Comparison of ENCODE assay signal across 3 cellular contexts in the genomic region with DNA sequence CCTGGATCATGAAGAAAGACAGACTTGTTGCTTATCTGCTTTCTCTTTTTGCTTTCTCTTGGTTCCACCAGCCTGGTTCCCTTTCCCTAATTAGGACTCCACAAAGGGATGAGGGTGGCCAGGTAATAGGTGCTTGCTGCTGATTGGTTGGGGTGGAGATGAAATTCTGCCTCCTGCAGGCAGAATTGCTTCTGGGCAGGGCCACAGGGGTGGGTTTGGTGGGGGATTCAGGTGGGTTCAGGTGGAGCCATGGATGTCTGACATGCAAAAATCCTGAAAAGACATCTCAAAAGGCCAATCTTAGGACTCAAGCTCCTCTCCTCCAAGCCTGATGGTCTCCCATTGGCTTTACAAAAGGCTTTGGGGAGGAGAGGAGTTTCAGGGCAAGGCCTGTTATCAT.
TF ChIP-seq lines count a peak whose summit lies in the region.

No MANE protein-coding gene starts in this region.

TF ChIP-seq in GM23338, 12 proteins besides CTCF, POLR2A, EP300 and RAD21 (continues in another document):
- TF ChIP-seq NANOG (IDR thresholded peaks at IDR 0.05; ENCODE audit: borderline replicate concordance), result no peak
- TF ChIP-seq, protein P1, sequence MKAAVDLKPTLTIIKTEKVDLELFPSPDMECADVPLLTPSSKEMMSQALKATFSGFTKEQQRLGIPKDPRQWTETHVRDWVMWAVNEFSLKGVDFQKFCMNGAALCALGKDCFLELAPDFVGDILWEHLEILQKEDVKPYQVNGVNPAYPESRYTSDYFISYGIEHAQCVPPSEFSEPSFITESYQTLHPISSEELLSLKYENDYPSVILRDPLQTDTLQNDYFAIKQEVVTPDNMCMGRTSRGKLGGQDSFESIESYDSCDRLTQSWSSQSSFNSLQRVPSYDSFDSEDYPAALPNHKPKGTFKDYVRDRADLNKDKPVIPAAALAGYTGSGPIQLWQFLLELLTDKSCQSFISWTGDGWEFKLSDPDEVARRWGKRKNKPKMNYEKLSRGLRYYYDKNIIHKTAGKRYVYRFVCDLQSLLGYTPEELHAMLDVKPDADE (IDR thresholded peaks at IDR 0.05), result no peak
- TF ChIP-seq ZNF114 (CRISPR knock-in tag; IDR thresholded peaks at IDR 0.05), result no peak
- no peak for TF ChIP-seq ZNF331 (CRISPR knock-in tag; IDR thresholded peaks at IDR 0.05; ENCODE audit: low read depth)

TF ChIP-seq in H1, 55 proteins besides CTCF, POLR2A, EP300 and RAD21:
- TF ChIP-seq POLR2AphosphoS5 (IDR thresholded peaks at IDR 0.05; ENCODE audit: low read depth, low read length) (no peak), TEAD4 (IDR thresholded peaks at IDR 0.05; ENCODE audit: low read depth, low read length) (no peak), SRF (IDR thresholded peaks at IDR 0.05; ENCODE audit: low read depth, low read length) (no peak), NANOG (IDR thresholded peaks at IDR 0.05; ENCODE audit: insufficient read depth, low read depth, low read length, poor library complexity, severe bottlenecking) (no peak), EZH2 (IDR thresholded peaks at IDR 0.05; ENCODE audit: low read depth, low read length, severe bottlenecking) (no peak), BRCA1 (IDR thresholded peaks at IDR 0.05; ENCODE audit: low read depth, low read length) (no peak), GABPA (IDR thresholded peaks at IDR 0.05; ENCODE audit: borderline replicate concordance, insufficient read depth, low read length) (no peak), YY1 (IDR thresholded peaks at IDR 0.05; ENCODE audit: low read depth, low read length) (no peak), BACH1 (IDR thresholded peaks at IDR 0.05; ENCODE audit: low read length) (no peak), SUZ12 (IDR thresholded peaks at IDR 0.05; ENCODE audit: low read length) (no peak), NRF1 (IDR thresholded peaks at IDR 0.05; ENCODE audit: low read depth, low read length) (no peak), KDM1A (IDR thresholded peaks at IDR 0.05; ENCODE audit: borderline replicate concordance, low read length) (no peak), HDAC2 (IDR thresholded peaks at IDR 0.05; ENCODE audit: borderline replicate concordance in 1 of 2, low read depth in 2 of 2, low read length in 2 of 2) (no peak), KDM4A (IDR thresholded peaks at IDR 0.05; ENCODE audit: low read depth, low read length, severe bottlenecking) (no peak), CREB1 (IDR thresholded peaks at IDR 0.05) (no peak)
- TF ChIP-seq, protein P2, sequence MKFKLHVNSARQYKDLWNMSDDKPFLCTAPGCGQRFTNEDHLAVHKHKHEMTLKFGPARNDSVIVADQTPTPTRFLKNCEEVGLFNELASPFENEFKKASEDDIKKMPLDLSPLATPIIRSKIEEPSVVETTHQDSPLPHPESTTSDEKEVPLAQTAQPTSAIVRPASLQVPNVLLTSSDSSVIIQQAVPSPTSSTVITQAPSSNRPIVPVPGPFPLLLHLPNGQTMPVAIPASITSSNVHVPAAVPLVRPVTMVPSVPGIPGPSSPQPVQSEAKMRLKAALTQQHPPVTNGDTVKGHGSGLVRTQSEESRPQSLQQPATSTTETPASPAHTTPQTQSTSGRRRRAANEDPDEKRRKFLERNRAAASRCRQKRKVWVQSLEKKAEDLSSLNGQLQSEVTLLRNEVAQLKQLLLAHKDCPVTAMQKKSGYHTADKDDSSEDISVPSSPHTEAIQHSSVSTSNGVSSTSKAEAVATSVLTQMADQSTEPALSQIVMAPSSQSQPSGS (IDR thresholded peaks at IDR 0.05; ENCODE audit: low read length), result no peak
- TF ChIP-seq, protein P3, sequence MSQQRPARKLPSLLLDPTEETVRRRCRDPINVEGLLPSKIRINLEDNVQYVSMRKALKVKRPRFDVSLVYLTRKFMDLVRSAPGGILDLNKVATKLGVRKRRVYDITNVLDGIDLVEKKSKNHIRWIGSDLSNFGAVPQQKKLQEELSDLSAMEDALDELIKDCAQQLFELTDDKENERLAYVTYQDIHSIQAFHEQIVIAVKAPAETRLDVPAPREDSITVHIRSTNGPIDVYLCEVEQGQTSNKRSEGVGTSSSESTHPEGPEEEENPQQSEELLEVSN (IDR thresholded peaks at IDR 0.05), result no peak

TF ChIP-seq in HEK293T, 16 proteins besides CTCF, POLR2A, EP300 and RAD21:
- no peak for TF ChIP-seq TARDBP (IDR thresholded peaks at IDR 0.05)
- TF ChIP-seq, protein P4, sequence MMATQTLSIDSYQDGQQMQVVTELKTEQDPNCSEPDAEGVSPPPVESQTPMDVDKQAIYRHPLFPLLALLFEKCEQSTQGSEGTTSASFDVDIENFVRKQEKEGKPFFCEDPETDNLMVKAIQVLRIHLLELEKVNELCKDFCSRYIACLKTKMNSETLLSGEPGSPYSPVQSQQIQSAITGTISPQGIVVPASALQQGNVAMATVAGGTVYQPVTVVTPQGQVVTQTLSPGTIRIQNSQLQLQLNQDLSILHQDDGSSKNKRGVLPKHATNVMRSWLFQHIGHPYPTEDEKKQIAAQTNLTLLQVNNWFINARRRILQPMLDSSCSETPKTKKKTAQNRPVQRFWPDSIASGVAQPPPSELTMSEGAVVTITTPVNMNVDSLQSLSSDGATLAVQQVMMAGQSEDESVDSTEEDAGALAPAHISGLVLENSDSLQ (IDR thresholded peaks at IDR 0.05), result no peak
- no peak for TF ChIP-seq CTBP1 (IDR thresholded peaks at IDR 0.05; ENCODE audit: borderline replicate concordance)
- no peak for TF ChIP-seq FOXA1 (IDR thresholded peaks at IDR 0.05)
- no peak for TF ChIP-seq BHLHE40 (IDR thresholded peaks at IDR 0.05; ENCODE audit: borderline replicate concordance)
- TF ChIP-seq SUZ12 (IDR thresholded peaks at IDR 0.05), result no peak
- TF ChIP-seq L3MBTL2 (conservative IDR thresholded peaks at IDR 0.05), result no peak
- no peak for TF ChIP-seq FOXM1 (IDR thresholded peaks at IDR 0.05; ENCODE audit: borderline replicate concordance)
- TF ChIP-seq ELF4 (IDR thresholded peaks at IDR 0.05), result no peak
- TF ChIP-seq ARNT (IDR thresholded peaks at IDR 0.05), result no peak
- no peak for TF ChIP-seq FOXK2 (IDR thresholded peaks at IDR 0.05)
- no peak for TF ChIP-seq ZNF384 (IDR thresholded peaks at IDR 0.05)
